In genomic region chr6:33744001-33744848, GRCh38 we compare ENCODE assay signal across 1 cellular context.
TF ChIP-seq lines count a peak whose summit lies in the region.

No MANE protein-coding gene starts in this region.

TF ChIP-seq in H1, 55 proteins besides CTCF, POLR2A, EP300 and RAD21:
- TF ChIP-seq TEAD4 (IDR thresholded peaks at IDR 0.05; ENCODE audit: low read depth, low read length) = peak; percentile 65
- TF ChIP-seq SAP30 (IDR thresholded peaks at IDR 0.05; ENCODE audit: insufficient read depth, insufficient replicate concordance, low read length) = no peak
- TF ChIP-seq JUND (IDR thresholded peaks at IDR 0.05; ENCODE audit: low read length) = 0 out of 2 replicates have a peak, but pooled peaks have one; percentile 35
- TF ChIP-seq PHF8 (conservative IDR thresholded peaks at IDR 0.05; ENCODE audit: low read depth, low read length) = no peak
- TF ChIP-seq MAX (IDR thresholded peaks at IDR 0.05) = no peak; the same call in 1 of the 2 replicates
- 0 out of 2 replicates have a peak, but pooled peaks have one; percentile 19 for TF ChIP-seq TCF12 (IDR thresholded peaks at IDR 0.05; ENCODE audit: low read depth, low read length)
- no peak for TF ChIP-seq SP4 (IDR thresholded peaks at IDR 0.05; ENCODE audit: low read length)
- 0 out of 2 replicates have a peak, but pooled peaks have one; percentile 22 for TF ChIP-seq TAF1 (IDR thresholded peaks at IDR 0.05; ENCODE audit: low read depth, low read length)
- TF ChIP-seq SRF (IDR thresholded peaks at IDR 0.05; ENCODE audit: low read depth, low read length) = no peak
- no peak for TF ChIP-seq RNF2 (IDR thresholded peaks at IDR 0.05; ENCODE audit: borderline replicate concordance, low read depth, low read length, missing control alignments, poor library complexity, severe bottlenecking)
- TF ChIP-seq YY1 (IDR thresholded peaks at IDR 0.05; ENCODE audit: low read depth, low read length) = 0 out of 2 replicates have a peak, but pooled peaks have one; percentile 38
- peak; percentile 52; the same call in 1 of the 2 replicates for TF ChIP-seq CEBPB (IDR thresholded peaks at IDR 0.05; ENCODE audit: low read depth, low read length)
